In genomic region chr11:132721526-132721925, GRCh38 we compare ENCODE assay signal across 28 cellular contexts.
"Had no signal": no experiment of that assay in that cellular context is flagged by ENCODE, and none has a peak within 500 bp of the region (broad histone marks: within the 10 kb centered on the region; RNA-seq: fewer than 3 reads in every experiment).

No MANE protein-coding gene starts in this region.

- H3K4me3 ChIP-seq: dorsolateral prefrontal cortex had no signal

- H3K4me3 Mint-ChIP-seq: activated CD4-positive, alpha-beta memory T cell treated with anti-CD3 and anti-CD28 coated beads, Interleukin-2, amount 10 ng/mL, durations not matched to agents 7 days and 5 days; activated CD4-positive, alpha-beta T cell treated with anti-CD3 and anti-CD28 coated beads, Interleukin-2, amount 10 ng/mL, durations not matched to agents 7 days and 5 days; activated naive CD8-positive, alpha-beta T cell; activated T-cell treated with anti-CD3 and anti-CD28 coated beads, Interleukin-2, amount 50 U/mL, for 24 hours; activated T-cell treated with anti-CD3 and anti-CD28 coated beads, Interleukin-2, amount 50 U/mL, for 72 hours; dendritic cell treated with granulocyte-macrophage colony-stimulating factor and Interleukin-4, amounts not matched to agents 40 ng/mL and 50 ng/mL, for 4 days; endodermal cell; WTC11 had no signal

- DNase-seq: activated CD4-positive, alpha-beta memory T cell treated with anti-CD3 and anti-CD28 coated beads, Interleukin-2, amount 10 ng/mL, durations not matched to agents 7 days and 5 days; activated CD4-positive, alpha-beta T cell treated with anti-CD3 and anti-CD28 coated beads for 1 hour; activated CD4-positive, alpha-beta T cell treated with anti-CD3 and anti-CD28 coated beads for 4 hours; activated CD4-positive, alpha-beta T cell treated with anti-CD3 and anti-CD28 coated beads, Interleukin-2, amount 10 ng/mL, durations not matched to agents 7 days and 5 days; activated CD4-positive, alpha-beta T cell treated with anti-CD3 and anti-CD28 coated beads, Interleukin-2, amount 50 U/mL, for 4 hours; activated CD8-positive, alpha-beta memory T cell treated with anti-CD3 and anti-CD28 coated beads, Interleukin-2, amount 50 U/mL, for 48 hours; activated effector memory CD4-positive, alpha-beta T cell treated with Interleukin-2 at 50 U/mL for 16 hours; activated gamma-delta T cell treated with Interleukin-2 at 50 U/mL for 16 hours; activated naive CD4-positive, alpha-beta T cell treated with anti-CD3 and anti-CD28 coated beads, Interleukin-2, amount 50 U/mL, for 16 hours; activated naive CD4-positive, alpha-beta T cell treated with Interleukin-2 at 50 U/mL for 16 hours; activated T-cell treated with anti-CD3 and anti-CD28 coated beads for 4 hours; activated T-cell treated with anti-CD3 and anti-CD28 coated beads, Interleukin-2, amount 50 U/mL, for 24 hours; activated T-cell treated with anti-CD3 and anti-CD28 coated beads, Interleukin-2, amount 50 U/mL, for 72 hours; amniotic stem cell; aorta; brain microvascular endothelial cell; dorsolateral prefrontal cortex; effector memory CD4-positive, alpha-beta T cell; endodermal cell; foreskin fibroblast; head of caudate nucleus; T-helper 1 cell; T-helper 2 cell had no signal

- H3K27ac Mint-ChIP-seq: activated CD4-positive, alpha-beta memory T cell treated with anti-CD3 and anti-CD28 coated beads, Interleukin-2, amount 10 ng/mL, durations not matched to agents 7 days and 5 days; activated CD4-positive, alpha-beta T cell treated with anti-CD3 and anti-CD28 coated beads, Interleukin-2, amount 10 ng/mL, durations not matched to agents 7 days and 5 days; activated naive CD8-positive, alpha-beta T cell; activated T-cell treated with anti-CD3 and anti-CD28 coated beads, Interleukin-2, amount 50 U/mL, for 24 hours; activated T-cell treated with anti-CD3 and anti-CD28 coated beads, Interleukin-2, amount 50 U/mL, for 72 hours; dendritic cell treated with granulocyte-macrophage colony-stimulating factor and Interleukin-4, amounts not matched to agents 40 ng/mL and 50 ng/mL, for 4 days; endodermal cell; WTC11 had no signal

- H3K36me3 ChIP-seq: brain microvascular endothelial cell had no signal

- ATAC-seq: activated T-cell treated with anti-CD3 and anti-CD28 coated beads, Interleukin-2, amount 50 U/mL, for 72 hours; esophagus mucosa; WTC11 had no signal

- H3K9me3 Mint-ChIP-seq: activated T-cell treated with anti-CD3 and anti-CD28 coated beads, Interleukin-2, amount 50 U/mL, for 24 hours had no signal

- H3K36me3 Mint-ChIP-seq: activated naive CD8-positive, alpha-beta T cell had no signal

- H3K27me3 ChIP-seq: brain microvascular endothelial cell, dorsolateral prefrontal cortex had no signal

- H3K27ac ChIP-seq: brain microvascular endothelial cell, VCaP had no signal

- H3K27me3 Mint-ChIP-seq: activated CD4-positive, alpha-beta T cell treated with anti-CD3 and anti-CD28 coated beads, Interleukin-2, amount 10 ng/mL, durations not matched to agents 7 days and 5 days; activated naive CD8-positive, alpha-beta T cell; activated T-cell treated with anti-CD3 and anti-CD28 coated beads, Interleukin-2, amount 50 U/mL, for 24 hours had no signal
